In genomic region chr4:13980317-13980716, GRCh38 we compare ENCODE assay signal across 8 cellular contexts.
DNase-seq lines count a peak whose midpoint lies in the region; ATAC-seq lines count a peak whose summit lies in the region.
"Had no signal": no experiment of that assay in that cellular context is flagged by ENCODE, and none has a peak within 500 bp of the region (broad histone marks: within the 10 kb centered on the region; RNA-seq: fewer than 3 reads in every experiment).

No MANE protein-coding gene starts in this region.

- ATAC-seq in GM19025 (IDR thresholded peaks at IDR 0.05; ENCODE audit: low read depth, unreplicated experiment) (peak; percentile 80), HG03457 (IDR thresholded peaks at IDR 0.05; ENCODE audit: unreplicated experiment) (peak; percentile 66), HG02623 (IDR thresholded peaks at IDR 0.05; ENCODE audit: unreplicated experiment) (no peak)

- DNase-seq in astrocyte of the hippocampus (ENCODE audit: low read depth, low spot score) (peak; percentile 91), renal cortical epithelial cell (ENCODE audit: low read depth) (peak; percentile 97), NCI-H146 (lab: John Stamatoyannopoulos, UW) (no peak)
- DNase-seq in stimulated activated CD4-positive, alpha-beta T cell treated with anti-CD3 and anti-CD28 coated beads, Interleukin-15, amount 100 ng/mL, for 24 hours: no peak
- DNase-seq: activated B cell treated with CpG ODN at 0.5 μM for 24 hours had no signal

Comparison
In these comparisons a context has a peak if more than half of its experiments do, and no peak if none do; other contexts are left out.
1. DNase-seq: peak in astrocyte of the hippocampus (single experiment) and renal cortical epithelial cell (single experiment); none in stimulated activated CD4-positive, alpha-beta T cell treated with anti-CD3 and anti-CD28 coated beads, Interleukin-15, amount 100 ng/mL, for 24 hours (single experiment) and NCI-H146 (single experiment).